ENCODE assay signal across 8 cellular contexts in the genomic region with DNA sequence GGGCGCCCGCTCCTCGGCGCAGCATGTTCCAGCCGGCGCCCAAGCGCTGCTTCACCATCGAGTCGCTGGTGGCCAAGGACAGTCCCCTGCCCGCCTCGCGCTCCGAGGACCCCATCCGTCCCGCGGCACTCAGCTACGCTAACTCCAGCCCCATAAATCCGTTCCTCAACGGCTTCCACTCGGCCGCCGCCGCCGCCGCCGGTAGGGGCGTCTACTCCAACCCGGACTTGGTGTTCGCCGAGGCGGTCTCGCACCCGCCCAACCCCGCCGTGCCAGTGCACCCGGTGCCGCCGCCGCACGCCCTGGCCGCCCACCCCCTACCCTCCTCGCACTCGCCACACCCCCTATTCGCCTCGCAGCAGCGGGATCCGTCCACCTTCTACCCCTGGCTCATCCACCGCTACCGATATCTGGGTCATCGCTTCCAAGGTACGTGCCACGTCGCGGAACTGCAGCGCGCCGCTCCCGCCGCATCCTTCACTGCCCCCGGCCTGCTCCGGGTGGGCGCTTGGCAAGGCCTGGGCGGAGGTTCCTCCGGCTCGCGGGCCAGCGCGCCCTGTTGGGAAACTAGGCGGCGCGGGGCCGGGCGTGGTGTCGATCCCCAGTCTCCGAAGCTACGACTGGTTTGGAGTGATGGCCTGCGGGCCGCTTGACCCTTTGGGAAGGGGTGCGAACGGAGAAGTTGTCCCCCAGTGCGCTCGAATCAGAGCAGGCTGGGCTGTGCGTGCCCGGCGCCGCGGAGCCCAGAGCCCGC. TPM values are rescaled to one million over a fixed set of nuclear protein-coding genes. Genes with fewer than 3 reads are reported as not detected.
A peak's percentile ranks its signal among the peaks of the same experiment; 100 is the strongest.
DNase-seq lines count a peak whose midpoint lies in the region; ATAC-seq and TF ChIP-seq lines count a peak whose summit lies in the region.
"Had no signal": no experiment of that assay in that cellular context is flagged by ENCODE, and none has a peak within 500 bp of the region (broad histone marks: within the 10 kb centered on the region; RNA-seq: fewer than 3 reads in every experiment).

No MANE protein-coding gene starts in this region.

- H3K36me3 ChIP-seq in left ventricle myocardium inferior: no peaks in the 10 kb centered on the region

- no peak overlapping the region for H3K27ac Mint-ChIP-seq in stimulated activated effector memory CD8-positive, alpha-beta T cell treated with anti-CD3 and anti-CD28 coated beads, Interleukin-12 subunit alpha, Interleukin-12 subunit beta, amount 100 ng/mL, for 72 hours

- H3K4me1 ChIP-seq in left ventricle myocardium inferior: peaks cover 44% of the 10 kb centered on the region

- TF ChIP-seq CTCF in VCaP (conservative IDR thresholded peaks at IDR 0.05) (peak; percentile 20; the same call in 1 of the 2 replicates), left ventricle myocardium inferior (IDR thresholded peaks at IDR 0.05; ENCODE audit: borderline replicate concordance) (no peak)

- peak overlapping the region; percentile 58 for H3K4me3 ChIP-seq in left ventricle myocardium inferior

- H3K9me3 ChIP-seq in left ventricle myocardium inferior (replicated peaks): no peaks in the 10 kb centered on the region

- H3K4me1 Mint-ChIP-seq in stimulated activated effector memory CD8-positive, alpha-beta T cell treated with anti-CD3 and anti-CD28 coated beads, Interleukin-12 subunit alpha, Interleukin-12 subunit beta, amount 100 ng/mL, for 72 hours: peaks cover 27% of the 10 kb centered on the region

- no peak overlapping the region for H3K27ac ChIP-seq in VCaP
- no peak overlapping the region for H3K27ac ChIP-seq in left ventricle myocardium inferior (replicated peaks)

- H3K36me3 Mint-ChIP-seq in stimulated activated effector memory CD8-positive, alpha-beta T cell treated with anti-CD3 and anti-CD28 coated beads, Interleukin-12 subunit alpha, Interleukin-12 subunit beta, amount 100 ng/mL, for 72 hours: no peaks in the 10 kb centered on the region

- DNase-seq in H4 (ENCODE audit: low spot score) (peak; percentile 21), left ventricle myocardium inferior (no peak), AML-193 (lab: John Stamatoyannopoulos, UW) (no peak), DMS153 (lab: John Stamatoyannopoulos, UW) (no peak)
- DNase-seq in stimulated activated effector memory CD8-positive, alpha-beta T cell treated with anti-CD3 and anti-CD28 coated beads, Interleukin-12 subunit alpha, Interleukin-12 subunit beta, amount 100 ng/mL, for 72 hours (ENCODE audit: low spot score in 2 of 2): no peak

- no peak for ATAC-seq in stimulated activated effector memory CD8-positive, alpha-beta T cell treated with anti-CD3 and anti-CD28 coated beads, Interleukin-12 subunit alpha, Interleukin-12 subunit beta, amount 100 ng/mL, for 72 hours
- ATAC-seq in GM18498 (IDR thresholded peaks at IDR 0.05; ENCODE audit: unreplicated experiment): no peak

- H3K27me3 ChIP-seq in left ventricle myocardium inferior (ENCODE audit: low read depth): peaks cover 100% of the 10 kb centered on the region

- intact Hi-C loops in left ventricle myocardium inferior (cut with micrococcal nuclease): no loop called here

- H3K4me3 Mint-ChIP-seq in stimulated activated effector memory CD8-positive, alpha-beta T cell treated with anti-CD3 and anti-CD28 coated beads, Interleukin-12 subunit alpha, Interleukin-12 subunit beta, amount 100 ng/mL, for 72 hours: peak overlapping the region; percentile 26

- H3K9me3 Mint-ChIP-seq in stimulated activated effector memory CD8-positive, alpha-beta T cell treated with anti-CD3 and anti-CD28 coated beads, Interleukin-12 subunit alpha, Interleukin-12 subunit beta, amount 100 ng/mL, for 72 hours: no peaks in the 10 kb centered on the region

RNA-seq across cellular contexts. Expression of gene EMX2, which starts 0.9 kb away (rescaled TPM):
- total RNA-seq in H4 (2014; rRNA removed; shearing (Covaris generic)): not detected in 2 replicates
- 0.25 TPM for total RNA-seq in left ventricle myocardium inferior
- total RNA-seq: liver had no signal
